Comparison of ENCODE assay signal across 21 cellular contexts in genomic region chr5:178202541-178202940, GRCh38. TPM values are rescaled to one million over a fixed set of nuclear protein-coding genes. Genes with fewer than 3 reads are reported as not detected.
DNase-seq lines count a peak whose midpoint lies in the region; ATAC-seq and TF ChIP-seq lines count a peak whose summit lies in the region.
"Had no signal": no experiment of that assay in that cellular context is flagged by ENCODE, and none has a peak within 500 bp of the region (broad histone marks: within the 10 kb centered on the region; RNA-seq: fewer than 3 reads in every experiment).

No MANE protein-coding gene starts in this region.

- H3K27me3 ChIP-seq in HL-60 (ENCODE audit: insufficient read depth, poor library complexity, severe bottlenecking): no peaks in the 10 kb centered on the region
- H3K27me3 ChIP-seq in neutrophil: no peaks in the 10 kb centered on the region
- H3K27me3 ChIP-seq: tibial artery had no signal

- H3K27ac ChIP-seq in HL-60 (replicated peaks) (peak overlapping the region; percentile 64), neutrophil (peak overlapping the region; percentile 41)
- H3K27ac ChIP-seq: A549, lower lobe of right lung, tibial artery, WERI-Rb-1 had no signal

- peaks cover 25% of the 10 kb centered on the region for H3K36me3 Mint-ChIP-seq in activated CD4-positive, alpha-beta T cell treated with anti-CD3 and anti-CD28 coated beads, Interleukin-2, amount 10 ng/mL, durations not matched to agents 7 days and 5 days (ENCODE audit: low read depth)
- peaks cover 21% of the 10 kb centered on the region for H3K36me3 Mint-ChIP-seq in brain

- peaks cover 26% of the 10 kb centered on the region for H3K4me1 Mint-ChIP-seq in activated CD4-positive, alpha-beta T cell treated with anti-CD3 and anti-CD28 coated beads, Interleukin-2, amount 10 ng/mL, durations not matched to agents 7 days and 5 days
- H3K4me1 Mint-ChIP-seq in brain: peaks cover 27% of the 10 kb centered on the region

- no peaks in the 10 kb centered on the region for H3K9me3 ChIP-seq in neutrophil
- H3K9me3 ChIP-seq: A549, lower lobe of right lung, tibial artery had no signal

- H3K27ac Mint-ChIP-seq in activated CD4-positive, alpha-beta T cell treated with anti-CD3 and anti-CD28 coated beads, Interleukin-2, amount 10 ng/mL, durations not matched to agents 7 days and 5 days: no peak overlapping the region
- no peak overlapping the region for H3K27ac Mint-ChIP-seq in brain
- H3K27ac Mint-ChIP-seq: dendritic cell treated with granulocyte-macrophage colony-stimulating factor and Interleukin-4, amounts not matched to agents 40 ng/mL and 50 ng/mL, for 4 days had no signal

- H3K4me1 ChIP-seq in neutrophil (ENCODE audit: control insufficient read depth in 1 of 2, insufficient read depth in 1 of 2, low read depth in 1 of 2, low read length in 1 of 2): peaks cover 41 to 50% of the 10 kb centered on the region in 2 experiments

- no peak for ATAC-seq in HG03342 (IDR thresholded peaks at IDR 0.05; ENCODE audit: unreplicated experiment)
- ATAC-seq: A549, HepG2, lower lobe of right lung, sciatic nerve had no signal

- H3K4me3 ChIP-seq in HL-60 (replicated peaks; ENCODE audit: insufficient read depth, low read length) (no peak overlapping the region), neutrophil (ENCODE audit: low read depth in 1 of 2, low read length in 1 of 2) (no peak overlapping the region)
- H3K4me3 ChIP-seq: A549, lower lobe of right lung, tibial artery had no signal

- peak overlapping the region; percentile 58 for H3K4me3 Mint-ChIP-seq in activated CD4-positive, alpha-beta T cell treated with anti-CD3 and anti-CD28 coated beads, Interleukin-2, amount 10 ng/mL, durations not matched to agents 7 days and 5 days
- peak overlapping the region; percentile 65 to 76 (median 73) for H3K4me3 Mint-ChIP-seq in brain
- H3K4me3 Mint-ChIP-seq: dendritic cell treated with granulocyte-macrophage colony-stimulating factor and Interleukin-4, amounts not matched to agents 40 ng/mL and 50 ng/mL, for 4 days had no signal

- peaks cover 12% of the 10 kb centered on the region for H3K36me3 ChIP-seq in neutrophil

- H3K27me3 Mint-ChIP-seq in activated CD4-positive, alpha-beta T cell treated with anti-CD3 and anti-CD28 coated beads, Interleukin-2, amount 10 ng/mL, durations not matched to agents 7 days and 5 days: peaks cover 2% of the 10 kb centered on the region
- peaks cover 8% of the 10 kb centered on the region for H3K27me3 Mint-ChIP-seq in brain

- CTCF ChIA-PET in activated CD4-positive, alpha-beta T cell treated with anti-CD3 and anti-CD28 coated beads, Interleukin-2, amount 10 ng/mL, durations not matched to agents 7 days and 5 days (lab: Charles Lee): no interaction called here

- H3K9me3 Mint-ChIP-seq in activated CD4-positive, alpha-beta T cell treated with anti-CD3 and anti-CD28 coated beads, Interleukin-2, amount 10 ng/mL, durations not matched to agents 7 days and 5 days: no peaks in the 10 kb centered on the region
- H3K9me3 Mint-ChIP-seq in brain: peaks cover 0 to 3% (median 0%) of the 10 kb centered on the region in 5 experiments
- H3K9me3 Mint-ChIP-seq: dendritic cell treated with granulocyte-macrophage colony-stimulating factor and Interleukin-4, amounts not matched to agents 40 ng/mL and 50 ng/mL, for 4 days had no signal

- DNase-seq in activated CD4-positive, alpha-beta T cell treated with anti-CD3 and anti-CD28 coated beads, Interleukin-2, amount 10 ng/mL, durations not matched to agents 7 days and 5 days: no peak
- no peak for DNase-seq in activated CD4-positive, alpha-beta T cell treated with anti-CD3 and anti-CD28 coated beads, Interleukin-2, amount 50 U/mL, for 48 hours
- DNase-seq in HL-60 (ENCODE audit: low read depth in 1 of 2, low spot score in 1 of 2) (no peak), NCI-H1436 (lab: John Stamatoyannopoulos, UW) (no peak), NCI-H2196 (lab: John Stamatoyannopoulos, UW; ENCODE audit: unreplicated experiment) (no peak)
- DNase-seq: erythroblast; H7; lower lobe of right lung; NCI-H748 treated with DMSO at 0.1 percent for 48 hours; nucleus accumbens; stimulated activated CD4-positive, alpha-beta T cell treated with anti-CD3 and anti-CD28 coated beads, Interleukin-2, amount 100 ng/mL, for 48 hours; tibial artery; WERI-Rb-1 had no signal

- TF ChIP-seq CTCF in HL-60 (IDR thresholded peaks at IDR 0.05; ENCODE audit: insufficient read depth, low read length): no peak
- no peak for TF ChIP-seq CTCF in brain (conservative IDR thresholded peaks at IDR 0.05)
- no peak for TF ChIP-seq CTCF in neutrophil (IDR thresholded peaks at IDR 0.05)

- POLR2A ChIA-PET in activated CD4-positive, alpha-beta T cell treated with anti-CD3 and anti-CD28 coated beads, Interleukin-2, amount 10 ng/mL, durations not matched to agents 7 days and 5 days (lab: Charles Lee): interaction anchor here (0.7 kb wide), 1 partner anchor 19 kb away, joined by 3 read pairs; no protein-coding TSS in a partner anchor

RNA-seq across cellular contexts. Expression of gene HNRNPAB, which starts 1.8 kb away (rescaled TPM):
- total RNA-seq in activated CD4-positive, alpha-beta T cell treated with anti-CD3 and anti-CD28 coated beads, Interleukin-2, amount 10 ng/mL, durations not matched to agents 7 days and 5 days: 100 to 1,000 TPM; 185 to 215 TPM
- polyA plus RNA-seq in brain (ENCODE audit: insufficient read depth, low read depth, low replicate concordance): 221 TPM

RNA-seq across cellular contexts. Expression of gene GMCL2, which starts 15.4 kb away (rescaled TPM):
- total RNA-seq in activated CD4-positive, alpha-beta T cell treated with anti-CD3 and anti-CD28 coated beads, Interleukin-2, amount 10 ng/mL, durations not matched to agents 7 days and 5 days: not detected
- polyA plus RNA-seq in brain (ENCODE audit: insufficient read depth, low read depth, low replicate concordance): not detected
- total RNA-seq: glomerular endothelial cell, H7, HepG2, lower lobe of right lung, sciatic nerve had no signal
- polyA plus RNA-seq: A549 had no signal

RNA-seq across cellular contexts. Expression of gene PHYKPL, which starts 30.1 kb away (rescaled TPM):
- total RNA-seq in activated CD4-positive, alpha-beta T cell treated with anti-CD3 and anti-CD28 coated beads, Interleukin-2, amount 10 ng/mL, durations not matched to agents 7 days and 5 days: 100 to 1,000 TPM; 126 to 138 TPM
- polyA plus RNA-seq in brain (ENCODE audit: insufficient read depth, low read depth, low replicate concordance): 8.0 TPM

RNA-seq across cellular contexts. Expression of gene NHP2, which starts 48.9 kb away (rescaled TPM):
- total RNA-seq in activated CD4-positive, alpha-beta T cell treated with anti-CD3 and anti-CD28 coated beads, Interleukin-2, amount 10 ng/mL, durations not matched to agents 7 days and 5 days: 100 to 1,000 TPM; 145 TPM
- 184 TPM for polyA plus RNA-seq in brain (ENCODE audit: insufficient read depth, low read depth, low replicate concordance)
